Comparison of ENCODE assay signal across 13 cellular contexts in the genomic region with DNA sequence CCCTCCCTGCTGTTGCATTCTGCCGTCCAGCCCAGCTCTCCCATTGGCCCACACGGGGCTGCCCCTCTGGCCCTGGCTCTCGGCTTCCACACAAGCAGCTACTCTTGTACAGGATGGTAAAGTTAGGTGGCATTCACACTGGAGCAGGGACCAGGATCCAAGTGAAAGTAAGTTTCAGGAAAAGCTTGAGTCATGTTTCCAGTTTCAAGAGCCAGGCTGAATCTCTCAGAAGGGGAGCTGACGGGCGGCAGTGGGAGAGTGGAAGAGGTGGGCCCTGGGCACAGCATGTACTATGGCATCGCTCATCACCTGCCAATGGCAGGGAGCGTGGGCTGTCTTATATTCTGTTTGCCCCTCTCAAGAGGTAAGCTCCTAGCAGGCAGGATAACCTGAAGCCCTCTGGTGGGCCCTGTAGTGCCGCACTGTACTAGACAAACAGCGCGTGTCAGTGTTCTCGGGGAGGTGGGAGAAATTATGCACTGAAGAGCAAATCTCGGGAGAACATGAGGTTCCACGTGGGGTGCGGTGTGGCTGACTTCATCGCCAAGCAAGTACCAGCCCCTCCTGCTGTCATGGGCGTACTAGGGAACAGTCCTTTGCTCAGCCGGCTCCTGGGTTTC.
DNase-seq lines count a peak whose midpoint lies in the region; ATAC-seq and TF ChIP-seq lines count a peak whose summit lies in the region.
"Had no signal": no experiment of that assay in that cellular context is flagged by ENCODE, and none has a peak within 500 bp of the region (broad histone marks: within the 10 kb centered on the region; RNA-seq: fewer than 3 reads in every experiment).

No MANE protein-coding gene starts in this region.

- intact Hi-C loops in aorta (cut with DNase I), result loop anchor here (10.0 kb wide), 5 partner anchors 200 to 500 kb away; a partner anchor contains a TSS

- no peak for TF ChIP-seq EP300 in gastroesophageal sphincter (IDR thresholded peaks at IDR 0.05)

- H3K27me3 ChIP-seq in gastroesophageal sphincter (no peaks in the 10 kb centered on the region), aorta (ENCODE audit: control insufficient read depth in 1 of 2, insufficient read depth in 2 of 2, low read length in 1 of 2) (no peaks in the 10 kb centered on the region), HAP-1 (ENCODE audit: low read depth) (no peaks in the 10 kb centered on the region)
- H3K27me3 ChIP-seq: neutrophil, sigmoid colon had no signal

- H3K4me3 ChIP-seq in gastroesophageal sphincter (no peak overlapping the region), aorta (ENCODE audit: low read length in 2 of 2) (no peak overlapping the region), HAP-1 (no peak overlapping the region)
- H3K4me3 ChIP-seq: sigmoid colon had no signal

- TF ChIP-seq POLR2A in gastroesophageal sphincter (IDR thresholded peaks at IDR 0.05), result no peak

- WGBS in gastroesophageal sphincter (ENCODE audit: low coverage in 1 of 2), 2 donors, result 100% methylated on average over 1 to 5 of the region's 17 CpGs
- 49% methylated on average over 17 of the region's 17 CpGs for WGBS in aorta, 2 donors

- DNase-seq in midbrain (lab: John Stamatoyannopoulos, UW) (peak; percentile 28), aorta (peak in 1 of 2 donors; percentile 57), NCI-H1436 treated with DMSO at 0.1 percent for 48 hours (lab: John Stamatoyannopoulos, UW) (no peak), HAP-1 (ENCODE audit: low spot score in 2 of 2) (no peak)
- DNase-seq: DMS153; foreskin melanocyte; sigmoid colon; stimulated activated CD4-positive, alpha-beta T cell treated with anti-CD3 and anti-CD28 coated beads, Interleukin-2, amount 100 ng/mL, for 24 hours had no signal

- H3K9me3 ChIP-seq in gastroesophageal sphincter (peaks cover 0 to 6% (median 0%) of the 10 kb centered on the region in 3 donors), aorta (ENCODE audit: control insufficient read depth, low read length) (no peaks in the 10 kb centered on the region), HAP-1 (no peaks in the 10 kb centered on the region)
- H3K9me3 ChIP-seq: neutrophil had no signal

- in situ Hi-C loops in HAP-1 (cut with MboI; ENCODE audit: low sequenced_read_pairs), result no loop called here

- ATAC-seq in gastroesophageal sphincter (no peak), aorta (ENCODE audit: low FRiP score) (peak; percentile 61), HG03520 (IDR thresholded peaks at IDR 0.05; ENCODE audit: unreplicated experiment) (no peak)

- peaks cover 0 to 43% (median 10%) of the 10 kb centered on the region in 3 donors for H3K4me1 ChIP-seq in gastroesophageal sphincter
- H3K4me1 ChIP-seq in aorta (ENCODE audit: control insufficient read depth in 1 of 2, insufficient read depth in 2 of 2, low read length in 2 of 2), result peaks cover 5 to 13% of the 10 kb centered on the region in 2 donors
- no peaks in the 10 kb centered on the region for H3K4me1 ChIP-seq in HAP-1

- no peak for TF ChIP-seq CTCF in gastroesophageal sphincter (IDR thresholded peaks at IDR 0.05)

- H3K36me3 ChIP-seq in gastroesophageal sphincter, result no peaks in the 10 kb centered on the region
- no peaks in the 10 kb centered on the region for H3K36me3 ChIP-seq in aorta (ENCODE audit: control insufficient read depth in 1 of 2, insufficient read depth in 2 of 2, low read length in 1 of 2)
- no peaks in the 10 kb centered on the region for H3K36me3 ChIP-seq in HAP-1 (replicated peaks)
- H3K36me3 ChIP-seq: neutrophil, sigmoid colon had no signal

- peak overlapping the region; percentile 38 for H3K27ac ChIP-seq in angular gyrus (ENCODE audit: low read depth, low read length)
- H3K27ac ChIP-seq in gastroesophageal sphincter, result peak overlapping the region in 3 of 4 donors; percentile 60 to 69 (median 62)
- peak overlapping the region; percentile 50 to 96 for H3K27ac ChIP-seq in aorta (ENCODE audit: low read depth in 1 of 2, low read length in 2 of 2)
- H3K27ac ChIP-seq: neutrophil, VCaP had no signal
